9 cellular contexts compared by ENCODE assay signal in genomic region chr4:151865327-151865726, GRCh38.
DNase-seq lines count a peak whose midpoint lies in the region; ATAC-seq and TF ChIP-seq lines count a peak whose summit lies in the region.
"Had no signal": no experiment of that assay in that cellular context is flagged by ENCODE, and none has a peak within 500 bp of the region (broad histone marks: within the 10 kb centered on the region; RNA-seq: fewer than 3 reads in every experiment).

No MANE protein-coding gene starts in this region.

- H3K27ac ChIP-seq in OCI-LY3 (ENCODE audit: low read length) (no peak overlapping the region), heart right ventricle (no peak overlapping the region), spleen (peak overlapping the region in 2 of 8 donors; percentile 12 to 48)
- H3K27ac ChIP-seq: hepatocyte, neural progenitor cell had no signal

- peak overlapping the region; percentile 26 for H3K4me2 ChIP-seq in OCI-LY3 (ENCODE audit: low read length)
- H3K4me2 ChIP-seq: hepatocyte, neural progenitor cell had no signal

- no peaks in the 10 kb centered on the region for H4K20me1 ChIP-seq in OCI-LY3 (ENCODE audit: insufficient read depth, low read length)

- H3K4me1 ChIP-seq in OCI-LY3 (ENCODE audit: low read length) (peaks cover 16% of the 10 kb centered on the region), heart right ventricle (peaks cover 0 to 29% (median 16%) of the 10 kb centered on the region in 9 donors), spleen (peaks cover 0 to 26% (median 15%) of the 10 kb centered on the region in 6 donors)
- H3K4me1 ChIP-seq: neural progenitor cell had no signal

- H3K4me3 ChIP-seq in OCI-LY3 (ENCODE audit: low read length) (no peak overlapping the region), heart right ventricle (no peak overlapping the region), spleen (no peak overlapping the region)
- H3K4me3 ChIP-seq: hepatocyte, neural progenitor cell had no signal

- H3K9ac ChIP-seq in OCI-LY3 (ENCODE audit: low read length), result no peak overlapping the region
- H3K9ac ChIP-seq: neural progenitor cell had no signal

- H3K9me3 ChIP-seq in OCI-LY3 (ENCODE audit: insufficient read depth, low read length), result peaks cover 7% of the 10 kb centered on the region; the same call in 1 of the 2 replicates
- peaks cover 0 to 10% (median 0%) of the 10 kb centered on the region in 11 donors for H3K9me3 ChIP-seq in heart right ventricle
- peaks cover 0 to 15% (median 6%) of the 10 kb centered on the region in 8 donors for H3K9me3 ChIP-seq in spleen

- in situ Hi-C loops in KBM-7 (cut with MboI; ENCODE audit: low pct_unique_long_range_greater_than_20kb, low sequenced_read_pairs), result no loop called here

- 26 to 39% methylated on average over 4 of the region's 4 CpGs for WGBS in heart right ventricle, 2 donors
- 13 to 23% (median 21%) methylated on average over 4 of the region's 4 CpGs for WGBS in spleen, 5 donors

- no peaks in the 10 kb centered on the region for H3K79me2 ChIP-seq in OCI-LY3 (ENCODE audit: low read length)
- H3K79me2 ChIP-seq: hepatocyte had no signal

- peak overlapping the region; percentile 6; the same call in 1 of the 2 replicates for H2AFZ ChIP-seq in OCI-LY3 (ENCODE audit: low read depth, low read length)
- H2AFZ ChIP-seq: hepatocyte, neural progenitor cell had no signal

- intact Hi-C loops in heart right ventricle (cut with DNase I), result no loop called here
- intact Hi-C loops in spleen (cut with DNase I; ENCODE audit: low total_unique reads), result no loop called here

- peak; percentile 43 to 86 (median 78) for ATAC-seq in heart right ventricle
- no peak for ATAC-seq in HG03139 (IDR thresholded peaks at IDR 0.05; ENCODE audit: unreplicated experiment)

- no peak for TF ChIP-seq CTCF in OCI-LY3 (IDR thresholded peaks at IDR 0.05; ENCODE audit: low read depth, low read length)
- TF ChIP-seq CTCF in heart right ventricle (IDR thresholded peaks at IDR 0.05), result no peak
- no peak for TF ChIP-seq CTCF in spleen (IDR thresholded peaks at IDR 0.05 in 8 of 11, conservative IDR thresholded peaks at IDR 0.05 in 3 of 11)

- H3K27me3 ChIP-seq in OCI-LY3 (ENCODE audit: low read depth, low read length) (0 out of 2 replicates have a peak, but pooled peaks cover 1% of the 10 kb centered on the region), heart right ventricle (no peaks in the 10 kb centered on the region), spleen (replicated peaks in 1 of 7) (no peaks in the 10 kb centered on the region)
- H3K27me3 ChIP-seq: hepatocyte, neural progenitor cell had no signal

- peaks cover 2% of the 10 kb centered on the region for H3K36me3 ChIP-seq in OCI-LY3 (replicated peaks; ENCODE audit: low read depth, low read length)
- H3K36me3 ChIP-seq in heart right ventricle, result no peaks in the 10 kb centered on the region
- no peaks in the 10 kb centered on the region for H3K36me3 ChIP-seq in spleen
- H3K36me3 ChIP-seq: neural progenitor cell had no signal

- DNase-seq in KBM-7 (peak; percentile 88), heart right ventricle (peak; percentile 53 to 55), spleen (peak; percentile 82)
- no peak for DNase-seq in activated effector memory CD4-positive, alpha-beta T cell treated with anti-CD3 and anti-CD28 coated beads, Interleukin-2, amount 50 U/mL, for 16 hours
- DNase-seq in stimulated activated CD8-positive, alpha-beta memory T cell treated with anti-CD3 and anti-CD28 coated beads, Interleukin-4, amount 100 ng/mL, for 48 hours, result no peak

- no peak for TF ChIP-seq POLR2A in spleen (IDR thresholded peaks at IDR 0.05)

Comparison
In these comparisons a context has a peak if more than half of its experiments do, and no peak if none do; other contexts are left out.
1. DNase-seq: peak in KBM-7 (single experiment), heart right ventricle (2 of 2) and spleen (single experiment); none in activated effector memory CD4-positive, alpha-beta T cell treated with anti-CD3 and anti-CD28 coated beads, Interleukin-2, amount 50 U/mL, for 16 hours (single experiment) and stimulated activated CD8-positive, alpha-beta memory T cell treated with anti-CD3 and anti-CD28 coated beads, Interleukin-4, amount 100 ng/mL, for 48 hours (single experiment).